In the genomic region with DNA sequence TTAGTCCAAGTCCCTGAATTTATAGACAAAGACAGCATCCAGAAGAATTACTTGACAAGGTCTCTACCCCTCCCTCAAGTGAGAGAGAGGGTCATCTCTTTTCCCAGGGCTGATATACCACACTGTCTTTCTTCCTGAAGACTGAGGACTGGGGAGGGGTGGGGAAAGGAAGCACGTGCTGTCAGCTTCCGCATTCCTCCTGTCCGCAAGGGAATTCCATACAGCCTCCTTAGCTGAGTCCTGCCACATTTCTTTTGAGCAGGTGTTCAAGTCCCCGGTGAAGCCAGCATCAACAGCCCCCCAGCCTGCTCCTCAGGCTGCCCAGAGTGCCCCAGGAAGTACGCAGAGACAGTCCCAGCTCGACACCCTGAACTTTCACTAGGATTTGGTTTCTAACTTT, we compare ENCODE assay signal across 18 cellular contexts. TPM values are rescaled to one million over a fixed set of nuclear protein-coding genes. Genes with fewer than 3 reads are reported as not detected.
DNase-seq lines count a peak whose midpoint lies in the region; ATAC-seq, FAIRE-seq and TF ChIP-seq lines count a peak whose summit lies in the region.
"Had no signal": no experiment of that assay in that cellular context is flagged by ENCODE, and none has a peak within 500 bp of the region (broad histone marks: within the 10 kb centered on the region; RNA-seq: fewer than 3 reads in every experiment).

No MANE protein-coding gene starts in this region.

- peaks cover 4% of the 10 kb centered on the region; the same call in 2 of the 3 replicates for H3K36me3 Mint-ChIP-seq in GM23338 (ENCODE audit: low read depth)
- H3K36me3 Mint-ChIP-seq in stimulated activated effector memory CD8-positive, alpha-beta T cell treated with anti-CD3 and anti-CD28 coated beads, Interleukin-12 subunit alpha, Interleukin-12 subunit beta, amount 100 ng/mL, for 72 hours, result no peaks in the 10 kb centered on the region
- no peaks in the 10 kb centered on the region for H3K36me3 Mint-ChIP-seq in activated naive CD4-positive, alpha-beta T cell treated with anti-CD3 and anti-CD28 coated beads for 36 hours (ENCODE audit: low read depth)
- H3K36me3 Mint-ChIP-seq: CD4-positive, alpha-beta memory T cell had no signal

- H3K79me2 ChIP-seq in GM23338 (replicated peaks; ENCODE audit: insufficient read depth), result no peaks in the 10 kb centered on the region

- FAIRE-seq in bronchial epithelial cell (lab: Jason Lieb, UNC), result no peak
- FAIRE-seq: D721Med had no signal

- H3K27me3 Mint-ChIP-seq in GM23338 (ENCODE audit: insufficient read depth, low read depth, poor library complexity), result peaks cover 9% of the 10 kb centered on the region
- peaks cover 2% of the 10 kb centered on the region for H3K27me3 Mint-ChIP-seq in activated naive CD4-positive, alpha-beta T cell treated with anti-CD3 and anti-CD28 coated beads for 36 hours (ENCODE audit: low read depth)

- H3K4me1 Mint-ChIP-seq in GM23338, result peaks cover 8% of the 10 kb centered on the region
- peaks cover 15% of the 10 kb centered on the region for H3K4me1 Mint-ChIP-seq in stimulated activated effector memory CD8-positive, alpha-beta T cell treated with anti-CD3 and anti-CD28 coated beads, Interleukin-12 subunit alpha, Interleukin-12 subunit beta, amount 100 ng/mL, for 72 hours
- H3K4me1 Mint-ChIP-seq in activated naive CD4-positive, alpha-beta T cell treated with anti-CD3 and anti-CD28 coated beads for 36 hours (ENCODE audit: low read depth), result no peaks in the 10 kb centered on the region
- H3K4me1 Mint-ChIP-seq: CD4-positive, alpha-beta memory T cell had no signal

- H2AFZ ChIP-seq in GM23338, result no peak overlapping the region
- H2AFZ ChIP-seq: GM23248 had no signal

- peak; percentile 71 for ATAC-seq in GM23338
- no peak for ATAC-seq in stimulated activated effector memory CD8-positive, alpha-beta T cell treated with anti-CD3 and anti-CD28 coated beads, Interleukin-12 subunit alpha, Interleukin-12 subunit beta, amount 100 ng/mL, for 72 hours

- H3K4me3 ChIP-seq in GM23338 (no peak overlapping the region), bronchial epithelial cell (ENCODE audit: low read depth, low read length) (no peak overlapping the region)
- H3K4me3 ChIP-seq: GM23248, Peyer's patch had no signal

- intact Hi-C loops in activated naive CD4-positive, alpha-beta T cell treated with anti-CD3 and anti-CD28 coated beads for 36 hours (cut with micrococcal nuclease), result no loop called here

- DNase-seq in GM23338 (ENCODE audit: low spot score), result peak; percentile 64
- DNase-seq in bronchial epithelial cell (ENCODE audit: low read depth), result peak; percentile 18
- peak; percentile 34 for DNase-seq in iris pigment epithelial cell (ENCODE audit: low read depth)
- no peak for DNase-seq in stimulated activated effector memory CD8-positive, alpha-beta T cell treated with anti-CD3 and anti-CD28 coated beads, Interleukin-12 subunit alpha, Interleukin-12 subunit beta, amount 100 ng/mL, for 72 hours (ENCODE audit: low spot score in 2 of 2)
- DNase-seq in NCI-H345 (lab: John Stamatoyannopoulos, UW), result no peak
- no peak for DNase-seq in NCI-H2196 treated with DMSO at 0.1 percent for 48 hours (lab: John Stamatoyannopoulos, UW; ENCODE audit: unreplicated experiment)
- DNase-seq in activated naive CD4-positive, alpha-beta T cell treated with anti-CD3 and anti-CD28 coated beads for 36 hours, result no peak
- DNase-seq: BE2C; CD4-positive, alpha-beta memory T cell; DMS79 treated with DMSO at 0.1 percent for 48 hours; NCI-H1930; NCI-H2171 treated with DMSO at 0.1 percent for 48 hours; NCI-H510A treated with DMSO at 0.1 percent for 48 hours; Peyer's patch; Right ventricle myocardium superior had no signal

- TF ChIP-seq CTCF in GM23338 (conservative IDR thresholded peaks at IDR 0.05; ENCODE audit: low read depth in 2 of 2) (no peak), bronchial epithelial cell (IDR thresholded peaks at IDR 0.05; ENCODE audit: insufficient read depth, low read length, severe bottlenecking) (no peak)

- no peak overlapping the region for H3K27ac ChIP-seq in GM23338 (ENCODE audit: low read depth)
- H3K27ac ChIP-seq: GM23248, Peyer's patch had no signal

- H3K4me2 ChIP-seq in GM23338, result 0 out of 2 replicates have a peak overlapping the region, but pooled peaks have one; percentile 15

- H3F3A ChIP-seq in GM23338 (replicated peaks; ENCODE audit: low read depth), result 0 out of 2 replicates have a peak, but pooled peaks cover 4% of the 10 kb centered on the region

- peak overlapping the region; percentile 22; the same call in 1 of the 2 replicates for H3K27ac Mint-ChIP-seq in GM23338
- peak overlapping the region; percentile 11 for H3K27ac Mint-ChIP-seq in stimulated activated effector memory CD8-positive, alpha-beta T cell treated with anti-CD3 and anti-CD28 coated beads, Interleukin-12 subunit alpha, Interleukin-12 subunit beta, amount 100 ng/mL, for 72 hours
- H3K27ac Mint-ChIP-seq in activated naive CD4-positive, alpha-beta T cell treated with anti-CD3 and anti-CD28 coated beads for 36 hours, result no peak overlapping the region

- H4K20me1 ChIP-seq in GM23338 (replicated peaks; ENCODE audit: insufficient read depth), result no peaks in the 10 kb centered on the region

- no peaks in the 10 kb centered on the region for H3K36me3 ChIP-seq in GM23338 (ENCODE audit: insufficient read depth)
- no peaks in the 10 kb centered on the region for H3K36me3 ChIP-seq in bronchial epithelial cell (ENCODE audit: control insufficient read depth, insufficient read depth, low read length)
- H3K36me3 ChIP-seq: BE2C, Peyer's patch had no signal

- H3K4me3 Mint-ChIP-seq in GM23338, result no peak overlapping the region
- H3K4me3 Mint-ChIP-seq in stimulated activated effector memory CD8-positive, alpha-beta T cell treated with anti-CD3 and anti-CD28 coated beads, Interleukin-12 subunit alpha, Interleukin-12 subunit beta, amount 100 ng/mL, for 72 hours, result no peak overlapping the region
- H3K4me3 Mint-ChIP-seq in activated naive CD4-positive, alpha-beta T cell treated with anti-CD3 and anti-CD28 coated beads for 36 hours, result no peak overlapping the region
- H3K4me3 Mint-ChIP-seq: CD4-positive, alpha-beta memory T cell had no signal

- no peaks in the 10 kb centered on the region for H3K9me3 Mint-ChIP-seq in GM23338
- H3K9me3 Mint-ChIP-seq in stimulated activated effector memory CD8-positive, alpha-beta T cell treated with anti-CD3 and anti-CD28 coated beads, Interleukin-12 subunit alpha, Interleukin-12 subunit beta, amount 100 ng/mL, for 72 hours, result no peaks in the 10 kb centered on the region
- H3K9me3 Mint-ChIP-seq in activated naive CD4-positive, alpha-beta T cell treated with anti-CD3 and anti-CD28 coated beads for 36 hours, result no peaks in the 10 kb centered on the region
- H3K9me3 Mint-ChIP-seq: CD4-positive, alpha-beta memory T cell had no signal

- no peaks in the 10 kb centered on the region for H3K27me3 ChIP-seq in GM23338 (ENCODE audit: insufficient read depth)
- no peaks in the 10 kb centered on the region for H3K27me3 ChIP-seq in bronchial epithelial cell (ENCODE audit: control insufficient read depth, insufficient read depth, low read length)
- H3K27me3 ChIP-seq: BE2C, Peyer's patch had no signal

- CTCF ChIA-PET in activated naive CD4-positive, alpha-beta T cell treated with anti-CD3 and anti-CD28 coated beads for 36 hours (lab: Charles Lee), result no interaction called here

- H3K4me1 ChIP-seq in GM23338 (ENCODE audit: insufficient read depth), result peaks cover 8% of the 10 kb centered on the region
- H3K4me1 ChIP-seq: BE2C, Peyer's patch had no signal

- no peaks in the 10 kb centered on the region for H3K9me2 ChIP-seq in GM23338 (ENCODE audit: insufficient read depth)

TF ChIP-seq in GM23338, 12 proteins besides CTCF, POLR2A, EP300 and RAD21 (continues in another document):
- no peak for TF ChIP-seq JUNB (IDR thresholded peaks at IDR 0.05; ENCODE audit: unreplicated experiment)
- TF ChIP-seq STAT1 (IDR thresholded peaks at IDR 0.05; ENCODE audit: unreplicated experiment), result no peak

RNA-seq across cellular contexts. Expression of gene PCAT6, which starts 34.2 kb away (rescaled TPM):
- 7.2 TPM in 1 of 2 replicates, not detected in the other for total RNA-seq in GM23338 (2014; rRNA removed; shearing (Covaris generic))
- 28.1 and 28.7 TPM in 2 replicates for polyA plus RNA-seq in GM23338 (2016; fragmentation: Nextera tagmentation; extraction: Ambion mirVana)
- 0.51 TPM in 1 of 2 replicates, not detected in the other for total RNA-seq in bronchial epithelial cell
- total RNA-seq in activated naive CD4-positive, alpha-beta T cell treated with anti-CD3 and anti-CD28 coated beads for 36 hours, result under 1 TPM; 0.37 to 0.43 TPM
- total RNA-seq: CD4-positive, alpha-beta memory T cell; GM23248; LHCN-M2; Peyer's patch had no signal

RNA-seq across cellular contexts. Expression of gene KDM5B, which starts 36.7 kb away (rescaled TPM):
- 186 and 202 TPM in 2 replicates for total RNA-seq in GM23338 (2014; rRNA removed; shearing (Covaris generic))
- 150 and 175 TPM in 2 replicates for polyA plus RNA-seq in GM23338 (2016; fragmentation: Nextera tagmentation; extraction: Ambion mirVana)
- total RNA-seq in bronchial epithelial cell, result 74.0 and 102 TPM in 2 replicates
- total RNA-seq in activated naive CD4-positive, alpha-beta T cell treated with anti-CD3 and anti-CD28 coated beads for 36 hours, result 10 to 100 TPM; 16.8 to 18.2 TPM

RNA-seq across cellular contexts. Expression of gene RABIF, which starts 44.0 kb away (rescaled TPM):
- 4.0 and 4.9 TPM in 2 replicates for total RNA-seq in GM23338 (2014; rRNA removed; shearing (Covaris generic))
- polyA plus RNA-seq in GM23338 (2016; fragmentation: Nextera tagmentation; extraction: Ambion mirVana), result 6.9 and 7.6 TPM in 2 replicates
- 3.9 and 10.4 TPM in 2 replicates for total RNA-seq in bronchial epithelial cell
- total RNA-seq in activated naive CD4-positive, alpha-beta T cell treated with anti-CD3 and anti-CD28 coated beads for 36 hours, result 1 to 10 TPM; 5.9 to 6.2 TPM

Comparison
In these comparisons a context has a peak if more than half of its experiments do, and no peak if none do; other contexts are left out.
1. DNase-seq: peak in GM23338 (single experiment), bronchial epithelial cell (single experiment) and iris pigment epithelial cell (single experiment); none in stimulated activated effector memory CD8-positive, alpha-beta T cell treated with anti-CD3 and anti-CD28 coated beads, Interleukin-12 subunit alpha, Interleukin-12 subunit beta, amount 100 ng/mL, for 72 hours (0 of 2), NCI-H345 (single experiment), NCI-H2196 treated with DMSO at 0.1 percent for 48 hours (single experiment) and activated naive CD4-positive, alpha-beta T cell treated with anti-CD3 and anti-CD28 coated beads for 36 hours (single experiment).